ENCODE assay signal across 8 cellular contexts in the genomic region with DNA sequence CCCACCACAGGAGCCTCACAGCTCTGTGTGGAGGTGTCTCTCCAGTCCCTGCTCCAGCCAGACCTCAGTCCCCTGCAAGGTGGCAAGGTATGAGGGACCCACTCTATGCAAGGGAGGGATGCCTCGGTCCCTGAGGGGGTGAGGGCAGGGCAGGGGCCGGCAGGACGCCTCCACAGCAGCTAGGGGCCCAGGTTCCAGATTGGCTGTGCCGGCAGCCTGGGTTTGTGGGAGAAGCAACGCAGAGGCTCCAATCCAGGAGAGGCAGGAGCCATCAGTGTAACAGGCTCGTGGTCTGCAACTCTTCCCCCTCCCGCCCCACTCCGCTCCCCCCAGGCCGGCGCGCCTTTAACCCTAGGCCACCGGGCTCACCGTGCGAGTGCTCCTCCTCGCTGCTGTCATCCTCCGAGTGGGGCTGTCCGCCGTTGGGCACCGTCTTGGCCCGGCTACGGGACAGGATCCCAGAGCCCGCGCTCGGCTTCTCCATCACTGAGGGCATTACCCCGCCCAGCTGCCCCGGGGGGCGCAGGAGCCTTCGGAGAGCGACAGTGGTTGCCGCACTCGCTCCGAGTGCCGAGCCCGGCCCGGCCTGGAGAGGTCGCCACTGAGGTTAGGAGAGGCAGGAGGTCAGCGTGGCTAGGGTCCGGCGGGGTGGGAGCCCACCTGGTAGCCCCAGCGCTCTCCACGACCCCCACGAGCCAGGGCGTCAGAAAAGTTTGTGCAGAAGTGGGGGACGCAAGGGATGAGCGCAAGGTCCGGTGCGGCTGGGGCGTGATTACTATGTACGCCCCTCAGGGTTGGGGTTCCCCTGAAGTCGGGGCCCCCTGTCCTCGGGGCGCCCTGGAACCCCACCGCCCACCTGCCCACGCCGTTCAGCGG. TPM values are rescaled to one million over a fixed set of nuclear protein-coding genes. Genes with fewer than 3 reads are reported as not detected.
DNase-seq lines count a peak whose midpoint lies in the region; ATAC-seq and TF ChIP-seq lines count a peak whose summit lies in the region.

No MANE protein-coding gene starts in this region.

- no peak for TF ChIP-seq POLR2A in right lobe of liver (IDR thresholded peaks at IDR 0.05)

- intact Hi-C loops in Caco-2 (cut with micrococcal nuclease; ENCODE audit: unreplicated experiment) (loop anchor here (2.0 kb wide), 1 partner anchor 27 kb away; no protein-coding TSS in a partner anchor), right lobe of liver (cut with DNase I) (no loop called here)

- H3K4me1 Mint-ChIP-seq in Caco-2 (ENCODE audit: low read depth, unreplicated experiment), result no peaks in the 10 kb centered on the region
- H3K4me1 Mint-ChIP-seq in central memory CD8-positive, alpha-beta T cell, result peaks cover 22% of the 10 kb centered on the region

- H3K4me3 Mint-ChIP-seq in Caco-2 (ENCODE audit: unreplicated experiment), result peak overlapping the region; percentile 88
- H3K4me3 Mint-ChIP-seq in central memory CD8-positive, alpha-beta T cell, result peak overlapping the region; percentile 85

- H3K9me3 ChIP-seq in Caco-2 (0 out of 2 replicates have a peak, but pooled peaks cover 1% of the 10 kb centered on the region), right lobe of liver (no peaks in the 10 kb centered on the region)

- TF ChIP-seq CTCF in Caco-2 (IDR thresholded peaks at IDR 0.05; ENCODE audit: insufficient read depth in 1 of 2, low read depth in 1 of 2, low read length in 1 of 2, severe bottlenecking in 1 of 2, unreplicated experiment in 1 of 2) (peak; percentile 65 to 66), right lobe of liver (IDR thresholded peaks at IDR 0.05) (peak in 3 of 4 donors; percentile 8 to 26 (median 15))

- H3K27me3 ChIP-seq in Caco-2 (replicated peaks; ENCODE audit: control insufficient read depth, insufficient read depth, low read length), result no peaks in the 10 kb centered on the region
- peaks cover 0 to 5% of the 10 kb centered on the region in 2 donors for H3K27me3 ChIP-seq in right lobe of liver

- 0 out of 2 replicates have a peak, but pooled peaks cover 12% of the 10 kb centered on the region for H3K4me1 ChIP-seq in Caco-2
- peaks cover 0 to 31% (median 9%) of the 10 kb centered on the region in 4 donors for H3K4me1 ChIP-seq in right lobe of liver

- H3K4me3 ChIP-seq in Caco-2 (ENCODE audit: low read depth, low read length), result peak overlapping the region; percentile 67
- H3K4me3 ChIP-seq in right lobe of liver, result peak overlapping the region; percentile 23 to 40 (median 29)

- WGBS in right lobe of liver (ENCODE audit: insufficient coverage, low coverage, low lambda C conversion rate, missing lambda C conversion rate), result no CpG with 5 or more reads among the region's 56 CpGs

- DNase-seq in Caco-2 (peak; percentile 71 to 79), SHP77 (lab: John Stamatoyannopoulos, UW) (peak; percentile 40 to 55), right lobe of liver (no peak), NK-92 (lab: John Stamatoyannopoulos, UW; ENCODE audit: unreplicated experiment) (no peak)
- no peak for DNase-seq in central memory CD8-positive, alpha-beta T cell (ENCODE audit: low spot score in 2 of 2)

- H3K36me3 ChIP-seq in Caco-2 (ENCODE audit: control insufficient read depth, insufficient read depth, low read length) (no peaks in the 10 kb centered on the region), right lobe of liver (no peaks in the 10 kb centered on the region)

- ATAC-seq in HG03097 (IDR thresholded peaks at IDR 0.05; ENCODE audit: low FRiP score, unreplicated experiment) (peak; percentile 23), right lobe of liver (no peak), GM21619 (IDR thresholded peaks at IDR 0.05; ENCODE audit: unreplicated experiment) (no peak)
- ATAC-seq in central memory CD8-positive, alpha-beta T cell (replicated peaks; ENCODE audit: extremely low read depth, poor library complexity, severe bottlenecking), result no peak

- H3K27ac Mint-ChIP-seq in Caco-2 (ENCODE audit: unreplicated experiment), result no peak overlapping the region
- no peak overlapping the region for H3K27ac Mint-ChIP-seq in central memory CD8-positive, alpha-beta T cell (ENCODE audit: low read depth)

- CTCF ChIA-PET in Caco-2 (lab: Charles Lee), result interaction anchor here (0.6 to 1.4 kb wide), 8 partner anchors 10 to 534 kb away, joined by 3 to 6 read pairs (median 4); a partner anchor contains a TSS

- BruUV-seq in Caco-2 (replicated peaks; lab: Mats Ljungman, UMichigan), result no TSS peak

- H3K27ac ChIP-seq in right lobe of liver (no peak overlapping the region), temporal lobe (ENCODE audit: low read depth, low read length) (peak overlapping the region; percentile 68)

- H3K36me3 Mint-ChIP-seq in Caco-2 (ENCODE audit: insufficient read depth, unreplicated experiment), result peaks cover 25% of the 10 kb centered on the region
- H3K36me3 Mint-ChIP-seq in central memory CD8-positive, alpha-beta T cell (ENCODE audit: insufficient read depth), result peaks cover 9% of the 10 kb centered on the region

- no peaks in the 10 kb centered on the region for H3K9me3 Mint-ChIP-seq in Caco-2 (ENCODE audit: unreplicated experiment)
- no peaks in the 10 kb centered on the region for H3K9me3 Mint-ChIP-seq in central memory CD8-positive, alpha-beta T cell

- POLR2A ChIA-PET in Caco-2 (lab: Charles Lee), result interaction anchor here (0.7 to 1.0 kb wide), 2 partner anchors 10 to 18 kb away, joined by 6 to 8 read pairs; no protein-coding TSS in a partner anchor

- no peaks in the 10 kb centered on the region for H3K27me3 Mint-ChIP-seq in Caco-2 (ENCODE audit: insufficient read depth, unreplicated experiment)
- H3K27me3 Mint-ChIP-seq in central memory CD8-positive, alpha-beta T cell, result no peaks in the 10 kb centered on the region

RNA-seq across cellular contexts. Expression of a gene that starts 0.8 kb away (rescaled TPM):
- total RNA-seq in Caco-2 (2022) (1.5 and 1.8 TPM in 2 replicates), right lobe of liver (under 1 TPM in 1 of 6 experiments, not detected in 5; 0.15 TPM), temporal lobe (7.9 TPM)

RNA-seq across cellular contexts. Expression of a gene that starts 22.6 kb away (rescaled TPM):
- 42.7 and 43.7 TPM in 2 replicates for total RNA-seq in Caco-2 (2022)
- 1 to 10 TPM; 3.6 to 7.5 (median 4.6) TPM for total RNA-seq in right lobe of liver
- 15.5 TPM for total RNA-seq in temporal lobe

RNA-seq across cellular contexts. Expression of a gene that starts 58.2 kb away (rescaled TPM):
- total RNA-seq in Caco-2 (2022), result 376 and 448 TPM in 2 replicates
- 100 to 1,000 TPM; 144 to 385 (median 177) TPM for total RNA-seq in right lobe of liver
- 208 TPM for total RNA-seq in temporal lobe

Comparison
In these comparisons a context has a peak if more than half of its experiments do, and no peak if none do; other contexts are left out.
1. DNase-seq: peak in Caco-2 (2 of 2) and SHP77 (2 of 2); none in central memory CD8-positive, alpha-beta T cell (0 of 2), right lobe of liver (0 of 3) and NK-92 (single experiment).